ENCODE assay signal across 15 cellular contexts in genomic region chr11:110095554-110095953, GRCh38. TPM values are rescaled to one million over a fixed set of nuclear protein-coding genes. Genes with fewer than 3 reads are reported as not detected.
A peak's percentile ranks its signal among the peaks of the same experiment; 100 is the strongest.
DNase-seq lines count a peak whose midpoint lies in the region; ATAC-seq and TF ChIP-seq lines count a peak whose summit lies in the region.
"Had no signal": no experiment of that assay in that cellular context is flagged by ENCODE, and none has a peak within 500 bp of the region (broad histone marks: within the 10 kb centered on the region; RNA-seq: fewer than 3 reads in every experiment).

No MANE protein-coding gene starts in this region.

- H3K27me3 ChIP-seq in psoas muscle (ENCODE audit: insufficient read depth in 3 of 3, low read length in 2 of 3): no peaks in the 10 kb centered on the region

- ATAC-seq in WTC11: no peak
- ATAC-seq in psoas muscle: no peak
- no peak for ATAC-seq in HG03108 (IDR thresholded peaks at IDR 0.05; ENCODE audit: unreplicated experiment)

- H3K27me3 Mint-ChIP-seq in WTC11 (ENCODE audit: low read depth) (peaks cover 26% of the 10 kb centered on the region), endothelial cell (ENCODE audit: unreplicated experiment) (peaks cover 16% of the 10 kb centered on the region)

- H3K4me3 Mint-ChIP-seq in WTC11: no peak overlapping the region
- H3K4me3 Mint-ChIP-seq in endothelial cell (ENCODE audit: unreplicated experiment): no peak overlapping the region

- POLR2A ChIA-PET in WTC11 (lab: Charles Lee): no interaction called here

- H3K4me3 ChIP-seq in fibroblast of mammary gland (ENCODE audit: control insufficient read depth, low read depth, low read length) (peak overlapping the region; percentile 69), psoas muscle (peak overlapping the region; percentile 7)
- H3K4me3 ChIP-seq: skin epidermis had no signal

- H3K4me1 Mint-ChIP-seq in WTC11 (peaks cover 26% of the 10 kb centered on the region), endothelial cell (ENCODE audit: unreplicated experiment) (peaks cover 9% of the 10 kb centered on the region)

- H3K9me3 ChIP-seq in psoas muscle: no peaks in the 10 kb centered on the region

- H3K4me1 ChIP-seq in psoas muscle: peaks cover 36% of the 10 kb centered on the region

- no peaks in the 10 kb centered on the region for H3K36me3 ChIP-seq in psoas muscle (ENCODE audit: insufficient read depth in 1 of 2, low read depth in 1 of 2)

- no peak overlapping the region for H3K27ac ChIP-seq in psoas muscle

- H3K9me3 Mint-ChIP-seq in WTC11 (no peaks in the 10 kb centered on the region), endothelial cell (ENCODE audit: unreplicated experiment) (no peaks in the 10 kb centered on the region)
- H3K9me3 Mint-ChIP-seq: CD4-positive, CD25-positive, alpha-beta regulatory T cell had no signal

- DNase-seq in WTC11 (ENCODE audit: low spot score): no peak
- DNase-seq in fibroblast of mammary gland (ENCODE audit: low read depth): peak; percentile 68
- DNase-seq in psoas muscle: no peak
- DNase-seq in endothelial cell (ENCODE audit: low spot score): no peak
- DNase-seq in midbrain (lab: John Stamatoyannopoulos, UW): no peak
- no peak for DNase-seq in globus pallidus (ENCODE audit: low spot score)
- DNase-seq: activated CD8-positive, alpha-beta memory T cell treated with anti-CD3 and anti-CD28 coated beads for 24 hours; activated naive CD4-positive, alpha-beta T cell treated with anti-CD3 and anti-CD28 coated beads, Interleukin-2, amount 50 U/mL, for 16 hours; CD4-positive, CD25-positive, alpha-beta regulatory T cell; HCEC 1CT; MV-4-11; NCI-H446 had no signal

- 77 to 84% (median 83%) methylated on average over 5 of the region's 5 CpGs for WGBS in psoas muscle, 3 donors

- peak; percentile 0 for TF ChIP-seq POLR2A in GM19193 (IDR thresholded peaks at IDR 0.05; ENCODE audit: extremely low read depth, insufficient read depth, insufficient read length)

- H3K27ac Mint-ChIP-seq in WTC11 (peak overlapping the region; percentile 1; the same call in 1 of the 2 replicates), endothelial cell (ENCODE audit: unreplicated experiment) (no peak overlapping the region)
- H3K27ac Mint-ChIP-seq: CD4-positive, CD25-positive, alpha-beta regulatory T cell had no signal

- intact Hi-C loops in psoas muscle (cut with DNase I): loop anchor here in 1 of 2 donors (10.0 kb wide), 1 partner anchor 91 kb away; no protein-coding TSS in a partner anchor

- no peaks in the 10 kb centered on the region for H3K36me3 Mint-ChIP-seq in WTC11
- no peaks in the 10 kb centered on the region for H3K36me3 Mint-ChIP-seq in endothelial cell (ENCODE audit: low read depth, unreplicated experiment)
- H3K36me3 Mint-ChIP-seq: CD4-positive, CD25-positive, alpha-beta regulatory T cell had no signal

- TF ChIP-seq CTCF in WTC11 (IDR thresholded peaks at IDR 0.05) (no peak), fibroblast of mammary gland (conservative IDR thresholded peaks at IDR 0.05; ENCODE audit: control insufficient read depth, insufficient read depth, low read depth, low read length) (no peak), psoas muscle (IDR thresholded peaks at IDR 0.05) (no peak), endothelial cell (IDR thresholded peaks at IDR 0.05; ENCODE audit: unreplicated experiment) (no peak)

- CTCF ChIA-PET in WTC11 (lab: Charles Lee): no interaction called here

TF ChIP-seq in WTC11, 78 proteins besides CTCF, POLR2A, EP300 and RAD21:
- TF ChIP-seq IRF1 (CRISPR knock-in tag; IDR thresholded peaks at IDR 0.05): no peak
- no peak for TF ChIP-seq ZNF671 (CRISPR knock-in tag; IDR thresholded peaks at IDR 0.05)
- TF ChIP-seq ETV6 (CRISPR knock-in tag; IDR thresholded peaks at IDR 0.05): no peak
- TF ChIP-seq ATF1 (CRISPR knock-in tag; IDR thresholded peaks at IDR 0.05): no peak
- no peak for TF ChIP-seq NFYB (CRISPR knock-in tag; conservative IDR thresholded peaks at IDR 0.05; ENCODE audit: low read depth)
- no peak for TF ChIP-seq ZNF416 (CRISPR knock-in tag; IDR thresholded peaks at IDR 0.05)
- TF ChIP-seq GABPB1 (CRISPR knock-in tag; IDR thresholded peaks at IDR 0.05): no peak
- TF ChIP-seq ZNF423 (CRISPR knock-in tag; IDR thresholded peaks at IDR 0.05): no peak
- no peak for TF ChIP-seq EMX1 (CRISPR knock-in tag; IDR thresholded peaks at IDR 0.05)
- TF ChIP-seq ZNF425 (CRISPR knock-in tag; conservative IDR thresholded peaks at IDR 0.05): no peak
- TF ChIP-seq, protein P1, sequence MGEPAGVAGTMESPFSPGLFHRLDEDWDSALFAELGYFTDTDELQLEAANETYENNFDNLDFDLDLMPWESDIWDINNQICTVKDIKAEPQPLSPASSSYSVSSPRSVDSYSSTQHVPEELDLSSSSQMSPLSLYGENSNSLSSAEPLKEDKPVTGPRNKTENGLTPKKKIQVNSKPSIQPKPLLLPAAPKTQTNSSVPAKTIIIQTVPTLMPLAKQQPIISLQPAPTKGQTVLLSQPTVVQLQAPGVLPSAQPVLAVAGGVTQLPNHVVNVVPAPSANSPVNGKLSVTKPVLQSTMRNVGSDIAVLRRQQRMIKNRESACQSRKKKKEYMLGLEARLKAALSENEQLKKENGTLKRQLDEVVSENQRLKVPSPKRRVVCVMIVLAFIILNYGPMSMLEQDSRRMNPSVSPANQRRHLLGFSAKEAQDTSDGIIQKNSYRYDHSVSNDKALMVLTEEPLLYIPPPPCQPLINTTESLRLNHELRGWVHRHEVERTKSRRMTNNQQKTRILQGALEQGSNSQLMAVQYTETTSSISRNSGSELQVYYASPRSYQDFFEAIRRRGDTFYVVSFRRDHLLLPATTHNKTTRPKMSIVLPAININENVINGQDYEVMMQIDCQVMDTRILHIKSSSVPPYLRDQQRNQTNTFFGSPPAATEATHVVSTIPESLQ (CRISPR knock-in tag; IDR thresholded peaks at IDR 0.05): no peak
- no peak for TF ChIP-seq ZNF121 (CRISPR knock-in tag; IDR thresholded peaks at IDR 0.05)
- TF ChIP-seq TCF7 (CRISPR knock-in tag; IDR thresholded peaks at IDR 0.05; ENCODE audit: low read depth): no peak
TF ChIP-seq in WTC11: peak in this region for 0.

RNA-seq across cellular contexts. Expression of gene ZC3H12C, which starts 2.4 kb away (rescaled TPM):
- 2.4 to 3.1 TPM (median 2.8 TPM) in 3 replicates for total RNA-seq in WTC11 (2021)
- 10 to 100 TPM; 17.5 to 27.4 (median 20.7) TPM for total RNA-seq in psoas muscle
- polyA plus RNA-seq in psoas muscle: 1 to 10 TPM; 2.3 to 10.0 (median 2.5) TPM
- total RNA-seq in endothelial cell (ENCODE audit: unreplicated experiment): 6.4 TPM
